In genomic region chr16:24980077-24980793, GRCh38 we compare ENCODE assay signal across 9 cellular contexts. TPM values are rescaled to one million over a fixed set of nuclear protein-coding genes. Genes with fewer than 3 reads are reported as not detected.
DNase-seq lines count a peak whose midpoint lies in the region; ATAC-seq and TF ChIP-seq lines count a peak whose summit lies in the region.
"Had no signal": no experiment of that assay in that cellular context is flagged by ENCODE, and none has a peak within 500 bp of the region (broad histone marks: within the 10 kb centered on the region; RNA-seq: fewer than 3 reads in every experiment).

No MANE protein-coding gene starts in this region.

- H3K36me3 ChIP-seq in endodermal cell (ENCODE audit: control insufficient read depth, insufficient read depth, low read length) (peaks cover 20% of the 10 kb centered on the region), stomach (peaks cover 15 to 27% (median 25%) of the 10 kb centered on the region in 4 donors)

- no peak for TF ChIP-seq POLR2A in stomach (IDR thresholded peaks at IDR 0.05)

- peaks cover 33% of the 10 kb centered on the region for H3K36me3 Mint-ChIP-seq in activated CD8-positive, alpha-beta T cell treated with anti-CD3 and anti-CD28 coated beads for 36 hours (ENCODE audit: low read depth)
- peaks cover 28% of the 10 kb centered on the region for H3K36me3 Mint-ChIP-seq in activated CD8-positive, alpha-beta T cell treated with anti-CD3 and anti-CD28 coated beads, Interleukin-2, amount 10 ng/mL, durations not matched to agents 7 days and 5 days (ENCODE audit: low read depth)
- peaks cover 18% of the 10 kb centered on the region for H3K36me3 Mint-ChIP-seq in endodermal cell (ENCODE audit: low read depth)

- no peak for TF ChIP-seq CTCF in activated CD8-positive, alpha-beta T cell treated with anti-CD3 and anti-CD28 coated beads for 36 hours (IDR thresholded peaks at IDR 0.05)
- no peak for TF ChIP-seq CTCF in endodermal cell (conservative IDR thresholded peaks at IDR 0.05)
- TF ChIP-seq CTCF in stomach (IDR thresholded peaks at IDR 0.05), result no peak

- H3K4me1 Mint-ChIP-seq in activated CD8-positive, alpha-beta T cell treated with anti-CD3 and anti-CD28 coated beads for 36 hours (ENCODE audit: low read depth), result peaks cover 54% of the 10 kb centered on the region
- H3K4me1 Mint-ChIP-seq in activated CD8-positive, alpha-beta T cell treated with anti-CD3 and anti-CD28 coated beads, Interleukin-2, amount 10 ng/mL, durations not matched to agents 7 days and 5 days (ENCODE audit: low read depth), result peaks cover 19% of the 10 kb centered on the region
- H3K4me1 Mint-ChIP-seq in endodermal cell, result peaks cover 15% of the 10 kb centered on the region

- peak; percentile 49 for DNase-seq in activated CD8-positive, alpha-beta T cell treated with anti-CD3 and anti-CD28 coated beads for 36 hours
- no peak for DNase-seq in activated CD8-positive, alpha-beta T cell treated with anti-CD3 and anti-CD28 coated beads, Interleukin-2, amount 10 ng/mL, durations not matched to agents 7 days and 5 days
- peak; percentile 35 for DNase-seq in endodermal cell
- DNase-seq in stomach, result no peak
- no peak for DNase-seq in posterior vena cava (ENCODE audit: low spot score)
- no peak for DNase-seq in NCI-H187 treated with DMSO at 0.1 percent for 48 hours (lab: John Stamatoyannopoulos, UW)
- DNase-seq: NCI-H1092 had no signal

- H3K9me3 Mint-ChIP-seq in activated CD8-positive, alpha-beta T cell treated with anti-CD3 and anti-CD28 coated beads for 36 hours, result peaks cover 2% of the 10 kb centered on the region
- peaks cover 4% of the 10 kb centered on the region for H3K9me3 Mint-ChIP-seq in activated CD8-positive, alpha-beta T cell treated with anti-CD3 and anti-CD28 coated beads, Interleukin-2, amount 10 ng/mL, durations not matched to agents 7 days and 5 days (ENCODE audit: insufficient read depth)
- no peaks in the 10 kb centered on the region for H3K9me3 Mint-ChIP-seq in endodermal cell

- H3K27me3 ChIP-seq in endodermal cell (ENCODE audit: control insufficient read depth, insufficient read depth, low read length, poor library complexity, severe bottlenecking) (no peaks in the 10 kb centered on the region), stomach (no peaks in the 10 kb centered on the region)

- H3K9me3 ChIP-seq in endodermal cell (ENCODE audit: control insufficient read depth, low read length) (no peaks in the 10 kb centered on the region), stomach (no peaks in the 10 kb centered on the region)

- 85 to 93% methylated on average over 7 to 8 of the region's 8 CpGs for WGBS in endodermal cell (ENCODE audit: insufficient coverage in 1 of 2, insufficient read length in 1 of 2), 2 experiments
- WGBS in stomach, 5 donors, result 76 to 89% (median 88%) methylated on average over 8 of the region's 8 CpGs

- no peak overlapping the region for H3K4me3 Mint-ChIP-seq in activated CD8-positive, alpha-beta T cell treated with anti-CD3 and anti-CD28 coated beads for 36 hours
- no peak overlapping the region for H3K4me3 Mint-ChIP-seq in activated CD8-positive, alpha-beta T cell treated with anti-CD3 and anti-CD28 coated beads, Interleukin-2, amount 10 ng/mL, durations not matched to agents 7 days and 5 days
- no peak overlapping the region for H3K4me3 Mint-ChIP-seq in endodermal cell

- H3K4me1 ChIP-seq in endodermal cell (ENCODE audit: control insufficient read depth, insufficient read depth, low read length) (no peaks in the 10 kb centered on the region), stomach (peaks cover 19 to 51% (median 35%) of the 10 kb centered on the region in 4 donors)

- ATAC-seq in activated CD8-positive, alpha-beta T cell treated with anti-CD3 and anti-CD28 coated beads for 36 hours, result peak; percentile 60
- ATAC-seq in activated CD8-positive, alpha-beta T cell treated with anti-CD3 and anti-CD28 coated beads, Interleukin-2, amount 10 ng/mL, durations not matched to agents 7 days and 5 days, result no peak
- ATAC-seq in HG03135 (IDR thresholded peaks at IDR 0.05; ENCODE audit: unreplicated experiment) (peak; percentile 50), GM18519 (IDR thresholded peaks at IDR 0.05; ENCODE audit: low FRiP score, unreplicated experiment) (no peak)

- peak overlapping the region; percentile 37 for H3K27ac Mint-ChIP-seq in activated CD8-positive, alpha-beta T cell treated with anti-CD3 and anti-CD28 coated beads for 36 hours
- no peak overlapping the region for H3K27ac Mint-ChIP-seq in activated CD8-positive, alpha-beta T cell treated with anti-CD3 and anti-CD28 coated beads, Interleukin-2, amount 10 ng/mL, durations not matched to agents 7 days and 5 days
- H3K27ac Mint-ChIP-seq in endodermal cell, result peak overlapping the region; percentile 12

- no peak for TF ChIP-seq EP300 in stomach (IDR thresholded peaks at IDR 0.05)

- intact Hi-C loops in activated CD8-positive, alpha-beta T cell treated with anti-CD3 and anti-CD28 coated beads for 36 hours (cut with micrococcal nuclease), result no loop called here
- intact Hi-C loops in stomach (cut with DNase I; ENCODE audit: low total_unique reads), result no loop called here
- intact Hi-C loops in posterior vena cava (cut with DNase I), result no loop called here

- CTCF ChIA-PET in activated CD8-positive, alpha-beta T cell treated with anti-CD3 and anti-CD28 coated beads for 36 hours (lab: Charles Lee), result no interaction called here
- CTCF ChIA-PET in activated CD8-positive, alpha-beta T cell treated with anti-CD3 and anti-CD28 coated beads, Interleukin-2, amount 10 ng/mL, durations not matched to agents 7 days and 5 days (lab: Charles Lee), result no interaction called here

- no peaks in the 10 kb centered on the region for H3K27me3 Mint-ChIP-seq in activated CD8-positive, alpha-beta T cell treated with anti-CD3 and anti-CD28 coated beads for 36 hours
- no peaks in the 10 kb centered on the region for H3K27me3 Mint-ChIP-seq in activated CD8-positive, alpha-beta T cell treated with anti-CD3 and anti-CD28 coated beads, Interleukin-2, amount 10 ng/mL, durations not matched to agents 7 days and 5 days (ENCODE audit: low read depth)
- no peaks in the 10 kb centered on the region for H3K27me3 Mint-ChIP-seq in endodermal cell (ENCODE audit: insufficient read depth)

- POLR2A ChIA-PET in activated CD8-positive, alpha-beta T cell treated with anti-CD3 and anti-CD28 coated beads for 36 hours (lab: Charles Lee), result no interaction called here
- POLR2A ChIA-PET in activated CD8-positive, alpha-beta T cell treated with anti-CD3 and anti-CD28 coated beads, Interleukin-2, amount 10 ng/mL, durations not matched to agents 7 days and 5 days (lab: Charles Lee), result no interaction called here

- no peak overlapping the region for H3K4me3 ChIP-seq in endodermal cell (ENCODE audit: low read length)
- no peak overlapping the region for H3K4me3 ChIP-seq in stomach

- H3K27ac ChIP-seq in endodermal cell (ENCODE audit: low read depth, low read length) (no peak overlapping the region), stomach (peak overlapping the region; percentile 6 to 77 (median 34))

- no peak overlapping the region for H3K9ac ChIP-seq in endodermal cell (ENCODE audit: extremely low read depth, low read length, poor library complexity, severe bottlenecking)

RNA-seq across cellular contexts. Expression of gene ARHGAP17, which starts 34.9 kb away (rescaled TPM):
- 10 to 100 TPM; 69.6 to 75.9 TPM for total RNA-seq in activated CD8-positive, alpha-beta T cell treated with anti-CD3 and anti-CD28 coated beads for 36 hours
- 10 to 100 TPM; 72.4 to 75.8 TPM for total RNA-seq in activated CD8-positive, alpha-beta T cell treated with anti-CD3 and anti-CD28 coated beads, Interleukin-2, amount 10 ng/mL, durations not matched to agents 7 days and 5 days
- 100 to 1,000 TPM in 1 of 2 donors, 10 to 100 TPM in 1; 95.0 to 106 TPM for total RNA-seq in endodermal cell
- polyA plus RNA-seq in endodermal cell (2013, experiment 1 of 2), result 59.0 TPM
- 53.9 TPM for polyA plus RNA-seq in endodermal cell (2013, experiment 2 of 2)
- 100 to 1,000 TPM in 2 of 5 donors, 10 to 100 TPM in 3; 30.3 to 414 (median 74.9) TPM for total RNA-seq in stomach
- 10 to 100 TPM; 18.4 to 22.7 (median 20.5) TPM for polyA plus RNA-seq in stomach
- total RNA-seq in posterior vena cava, result 10 to 100 TPM; 71.1 to 81.2 TPM

Comparison
In these comparisons a context has a peak if more than half of its experiments do, and no peak if none do; other contexts are left out.
1. ATAC-seq: peak in activated CD8-positive, alpha-beta T cell treated with anti-CD3 and anti-CD28 coated beads for 36 hours (single experiment) and HG03135 (single experiment); none in activated CD8-positive, alpha-beta T cell treated with anti-CD3 and anti-CD28 coated beads, Interleukin-2, amount 10 ng/mL, durations not matched to agents 7 days and 5 days (single experiment) and GM18519 (single experiment).
2. DNase-seq: peak in activated CD8-positive, alpha-beta T cell treated with anti-CD3 and anti-CD28 coated beads for 36 hours (single experiment) and endodermal cell (single experiment); none in activated CD8-positive, alpha-beta T cell treated with anti-CD3 and anti-CD28 coated beads, Interleukin-2, amount 10 ng/mL, durations not matched to agents 7 days and 5 days (single experiment), stomach (single experiment), posterior vena cava (single experiment) and NCI-H187 treated with DMSO at 0.1 percent for 48 hours (single experiment).